Comparison of ENCODE assay signal across 13 cellular contexts in the genomic region with DNA sequence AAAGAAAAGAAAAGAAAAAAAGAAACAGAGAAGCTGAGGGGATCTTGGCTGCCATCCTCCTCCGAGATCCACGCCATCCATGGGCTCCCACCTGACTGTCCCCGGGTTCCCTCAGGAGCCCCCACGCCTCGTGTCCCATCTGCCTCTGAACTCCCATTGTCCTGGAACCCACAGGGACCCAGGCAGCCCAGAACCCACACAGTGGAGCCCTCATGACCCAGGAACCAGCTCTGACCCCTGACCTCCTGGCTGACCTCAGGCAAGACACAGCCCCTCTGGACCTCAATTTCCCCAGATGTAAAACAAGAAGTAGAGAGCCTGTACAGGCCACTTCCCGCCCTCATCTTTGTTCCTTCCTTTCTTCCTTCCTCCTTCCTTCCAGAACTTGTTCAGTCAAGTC. TPM values are rescaled to one million over a fixed set of nuclear protein-coding genes. Genes with fewer than 3 reads are reported as not detected.
A peak's percentile ranks its signal among the peaks of the same experiment; 100 is the strongest.
DNase-seq lines count a peak whose midpoint lies in the region; ATAC-seq and TF ChIP-seq lines count a peak whose summit lies in the region.
"Had no signal": no experiment of that assay in that cellular context is flagged by ENCODE, and none has a peak within 500 bp of the region (broad histone marks: within the 10 kb centered on the region; RNA-seq: fewer than 3 reads in every experiment).

No MANE protein-coding gene starts in this region.

- TF ChIP-seq CTCF in endodermal cell (conservative IDR thresholded peaks at IDR 0.05), result no peak
- no peak for TF ChIP-seq CTCF in ovary (IDR thresholded peaks at IDR 0.05)

- intact Hi-C loops in ovary (cut with DNase I), result no loop called here

- no peak overlapping the region for H3K4me3 Mint-ChIP-seq in endodermal cell
- H3K4me3 Mint-ChIP-seq: IgD-negative memory B cell had no signal

- TF ChIP-seq EP300 in ovary (IDR thresholded peaks at IDR 0.05), result no peak

- H3K36me3 ChIP-seq in H7 (replicated peaks; ENCODE audit: control insufficient read depth, insufficient read depth, low read length) (no peaks in the 10 kb centered on the region), endodermal cell (ENCODE audit: control insufficient read depth, insufficient read depth, low read length) (no peaks in the 10 kb centered on the region), ovary (no peaks in the 10 kb centered on the region)

- H3K4me3 ChIP-seq in H7 (ENCODE audit: insufficient read depth, low read depth, low read length) (no peak overlapping the region), endodermal cell (ENCODE audit: low read length) (no peak overlapping the region), ovary (no peak overlapping the region)
- H3K4me3 ChIP-seq: lung had no signal

- no peaks in the 10 kb centered on the region for H3K9me3 Mint-ChIP-seq in endodermal cell
- H3K9me3 Mint-ChIP-seq: IgD-negative memory B cell; naive thymus-derived CD8-positive, alpha-beta T cell had no signal

- H3K27me3 Mint-ChIP-seq in endodermal cell (ENCODE audit: insufficient read depth), result peaks cover 60% of the 10 kb centered on the region

- H3K27ac ChIP-seq in endodermal cell (ENCODE audit: low read depth, low read length), result no peak overlapping the region
- no peak overlapping the region for H3K27ac ChIP-seq in ovary
- H3K27ac ChIP-seq in caudate nucleus (ENCODE audit: low read depth, low read length), result no peak overlapping the region

- no peaks in the 10 kb centered on the region for H3K36me3 Mint-ChIP-seq in endodermal cell (ENCODE audit: low read depth)
- H3K36me3 Mint-ChIP-seq: IgD-negative memory B cell; naive thymus-derived CD8-positive, alpha-beta T cell had no signal

- H3K9me3 ChIP-seq in endodermal cell (ENCODE audit: control insufficient read depth, low read length) (no peaks in the 10 kb centered on the region), ovary (no peaks in the 10 kb centered on the region)

- ATAC-seq in HG02884 (IDR thresholded peaks at IDR 0.05; ENCODE audit: unreplicated experiment), result no peak
- ATAC-seq: naive thymus-derived CD8-positive, alpha-beta T cell had no signal

- H3K27me3 ChIP-seq in H7 (ENCODE audit: control insufficient read depth, insufficient read depth, low read length) (peaks cover 44% of the 10 kb centered on the region), endodermal cell (ENCODE audit: control insufficient read depth, insufficient read depth, low read length, poor library complexity, severe bottlenecking) (peaks cover 51% of the 10 kb centered on the region), ovary (no peaks in the 10 kb centered on the region)

- H3K4me1 ChIP-seq in endodermal cell (ENCODE audit: control insufficient read depth, insufficient read depth, low read length), result no peaks in the 10 kb centered on the region
- no peaks in the 10 kb centered on the region for H3K4me1 ChIP-seq in ovary (ENCODE audit: insufficient read depth)

- H3K9ac ChIP-seq in endodermal cell (ENCODE audit: extremely low read depth, low read length, poor library complexity, severe bottlenecking), result no peak overlapping the region

- WGBS in endodermal cell (ENCODE audit: insufficient coverage in 1 of 2, insufficient read length in 1 of 2), 2 experiments, result 92 to 94% methylated on average over 3 to 6 of the region's 6 CpGs
- WGBS in ovary, 3 donors, result 92 to 99% (median 93%) methylated on average over 6 of the region's 6 CpGs

- peak; percentile 2 for DNase-seq in activated T-cell treated with anti-CD3 and anti-CD28 coated beads, Interleukin-2, amount 50 U/mL, for 1 hour
- DNase-seq in activated T-cell treated with anti-CD3 and anti-CD28 coated beads, Interleukin-2, amount 50 U/mL, for 48 hours, result no peak
- DNase-seq in H7 (peak; percentile 23), endodermal cell (peak; percentile 24), ovary (peak in 3 of 5 donors; percentile 5 to 11 (median 11)), caudate nucleus (lab: John Stamatoyannopoulos, UW) (no peak), NCI-H187 treated with DMSO at 0.1 percent for 48 hours (lab: John Stamatoyannopoulos, UW) (no peak)
- DNase-seq: amniotic stem cell, NCI-H2081 had no signal

- H3K27ac Mint-ChIP-seq in endodermal cell, result no peak overlapping the region

- peaks cover 7% of the 10 kb centered on the region for H3K4me1 Mint-ChIP-seq in endodermal cell

- no peak for TF ChIP-seq POLR2A in ovary (IDR thresholded peaks at IDR 0.05)

RNA-seq across cellular contexts. Expression of a gene that starts 40.4 kb away (rescaled TPM):
- total RNA-seq in H7 (2014; rRNA removed; shearing (Covaris generic)), result 31.0 and 41.3 TPM in 2 replicates
- total RNA-seq in endodermal cell, result 10 to 100 TPM in 1 of 2 donors, 1 to 10 TPM in 1; 8.1 to 13.4 TPM
- polyA plus RNA-seq in endodermal cell (2013, experiment 1 of 2), result 5.3 TPM
- polyA plus RNA-seq in endodermal cell (2013, experiment 2 of 2), result 4.2 TPM
- total RNA-seq in ovary, result 1 to 10 TPM in 4 of 7 donors, under 1 TPM in 3; 0.60 to 5.2 (median 1.3) TPM
- 1 to 10 TPM in 1 of 2 donors, under 1 TPM in 1; 0.92 to 2.3 TPM for polyA plus RNA-seq in ovary

Comparison
In these comparisons a context has a peak if more than half of its experiments do, and no peak if none do; other contexts are left out.
1. DNase-seq: peak in activated T-cell treated with anti-CD3 and anti-CD28 coated beads, Interleukin-2, amount 50 U/mL, for 1 hour (single experiment), H7 (single experiment), endodermal cell (single experiment) and ovary (3 of 5); none in activated T-cell treated with anti-CD3 and anti-CD28 coated beads, Interleukin-2, amount 50 U/mL, for 48 hours (0 of 2), caudate nucleus (0 of 61) and NCI-H187 treated with DMSO at 0.1 percent for 48 hours (single experiment).